Comparison of ENCODE assay signal across 8 cellular contexts in the genomic region with DNA sequence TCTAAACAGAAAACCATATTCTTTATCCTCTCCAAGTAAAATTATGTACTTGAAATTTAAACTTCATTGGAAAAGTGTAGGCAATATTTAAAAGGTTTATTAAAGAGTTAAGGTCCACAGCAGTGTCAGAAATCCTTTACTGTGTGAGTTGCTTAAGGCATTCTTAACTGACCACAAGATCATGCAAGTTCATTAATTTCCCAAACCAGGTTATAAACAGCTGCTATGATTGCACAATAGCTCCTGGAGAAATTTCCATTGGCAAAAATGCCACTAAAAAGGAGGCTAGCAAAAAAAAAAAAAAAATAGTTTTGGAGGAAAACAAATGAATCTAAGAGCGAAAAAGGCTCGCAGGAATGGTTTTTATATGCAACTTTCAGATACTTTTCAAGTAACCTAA.
DNase-seq lines count a peak whose midpoint lies in the region; ATAC-seq, FAIRE-seq and TF ChIP-seq lines count a peak whose summit lies in the region.

No MANE protein-coding gene starts in this region.

- peak overlapping the region; percentile 97 for H3K27ac Mint-ChIP-seq in activated T-cell treated with anti-CD3 and anti-CD28 coated beads, Interleukin-2, amount 50 U/mL, for 72 hours

- H4K20me1 ChIP-seq in K562 (replicated peaks; ENCODE audit: control insufficient read depth, insufficient read depth, low read length), result no peaks in the 10 kb centered on the region

- H3K4me1 ChIP-seq in K562 (replicated peaks in 1 of 2; ENCODE audit: control insufficient read depth in 2 of 2, insufficient read depth in 2 of 2, low read length in 2 of 2) (peaks cover 0 to 6% of the 10 kb centered on the region in 2 experiments; a peak in 3 of 5 replicates), upper lobe of left lung (peaks cover 69 to 82% (median 77%) of the 10 kb centered on the region in 4 donors)

- no peaks in the 10 kb centered on the region for H3K79me2 ChIP-seq in K562 (ENCODE audit: control insufficient read depth, insufficient read depth, low read length)

- in situ Hi-C loops in K562 (cut with MboI), result no loop called here

- TF ChIP-seq RAD21 in K562 (CRISPR knock-in tag; conservative IDR thresholded peaks at IDR 0.05 in 1 of 2, IDR thresholded peaks at IDR 0.05 in 1 of 2), result no peak

- CTCF ChIA-PET in K562 (lab: Yijun Ruan, JAX; ENCODE audit: low intra/inter-chr PET ratio), result no interaction called here

- TF ChIP-seq POLR2A in K562 (conservative IDR thresholded peaks at IDR 0.05) (no peak), upper lobe of left lung (IDR thresholded peaks at IDR 0.05) (no peak)

- WGBS in K562 (ENCODE audit: insufficient coverage, low coverage, missing lambda C conversion rate), result 7% methylated on average over 2 of the region's 2 CpGs
- 49 to 68% methylated on average over 2 of the region's 2 CpGs for WGBS in upper lobe of left lung, 2 donors

- H3K4me1 Mint-ChIP-seq in activated T-cell treated with anti-CD3 and anti-CD28 coated beads, Interleukin-2, amount 50 U/mL, for 72 hours (ENCODE audit: low read depth), result peaks cover 100% of the 10 kb centered on the region

- intact Hi-C loops in K562 (cut with micrococcal nuclease), result no loop called here

- TF ChIP-seq EP300 in K562 (IDR thresholded peaks at IDR 0.05; ENCODE audit: low read length), result no peak
- peak in 3 of 4 donors; percentile 18 to 56 (median 24) for TF ChIP-seq EP300 in upper lobe of left lung (IDR thresholded peaks at IDR 0.05)

- no peak overlapping the region for H3K4me2 ChIP-seq in K562 (ENCODE audit: insufficient read depth, low read length)

- H3K9me3 ChIP-seq in K562 (replicated peaks; ENCODE audit: control insufficient read depth, insufficient read depth, low read depth, low read length), result no peaks in the 10 kb centered on the region
- H3K9me3 ChIP-seq in upper lobe of left lung, result no peaks in the 10 kb centered on the region

- H3K4me3 ChIP-seq in K562, result no peak overlapping the region
- no peak overlapping the region for H3K4me3 ChIP-seq in kidney epithelial cell (ENCODE audit: low read depth, low read length)
- H3K4me3 ChIP-seq in upper lobe of left lung, result no peak overlapping the region

- H3K27ac ChIP-seq in K562 (ENCODE audit: extremely low read depth, low read depth, low read length) (no peak overlapping the region), upper lobe of left lung (peak overlapping the region; percentile 55 to 84 (median 80))

- H3K27me3 Mint-ChIP-seq in activated T-cell treated with anti-CD3 and anti-CD28 coated beads, Interleukin-2, amount 50 U/mL, for 72 hours (ENCODE audit: low read depth), result no peaks in the 10 kb centered on the region

- H3K4me3 Mint-ChIP-seq in activated T-cell treated with anti-CD3 and anti-CD28 coated beads, Interleukin-2, amount 50 U/mL, for 72 hours, result peak overlapping the region; percentile 80 to 95

- no peak overlapping the region for H3K9ac ChIP-seq in K562 (ENCODE audit: insufficient read depth in 1 of 2, low read depth in 2 of 2, low read length in 2 of 2)

- POLR2A ChIA-PET in K562 (lab: Yijun Ruan, JAX), result no interaction called here

- peaks cover 54 to 88% of the 10 kb centered on the region in 2 donors for H3K36me3 Mint-ChIP-seq in activated T-cell treated with anti-CD3 and anti-CD28 coated beads, Interleukin-2, amount 50 U/mL, for 72 hours (ENCODE audit: insufficient read depth in 2 of 2)

- DNase-seq in activated T-cell treated with anti-CD3 and anti-CD28 coated beads, Interleukin-2, amount 50 U/mL, for 72 hours, result no peak
- DNase-seq in activated T-cell treated with anti-CD3 and anti-CD28 coated beads, Interleukin-2, amount 50 U/mL, for 48 hours, result no peak
- no peak for DNase-seq in K562 (ENCODE audit: extremely low read depth in 1 of 4, low spot score in 3 of 4)
- peak; percentile 79 for DNase-seq in kidney epithelial cell (ENCODE audit: low read depth)
- no peak for DNase-seq in upper lobe of left lung
- no peak for DNase-seq in NCI-H748 treated with DMSO at 0.1 percent for 48 hours (lab: John Stamatoyannopoulos, UW)

- ATAC-seq in activated T-cell treated with anti-CD3 and anti-CD28 coated beads, Interleukin-2, amount 50 U/mL, for 72 hours (replicated peaks in 1 of 2), result no peak
- ATAC-seq in K562 (no peak), upper lobe of left lung (ENCODE audit: low FRiP score in 2 of 2) (peak in 1 of 2 donors; percentile 78), HG03442 (IDR thresholded peaks at IDR 0.05; ENCODE audit: unreplicated experiment) (no peak), HG03108 (IDR thresholded peaks at IDR 0.05; ENCODE audit: unreplicated experiment) (no peak)

- H3K9me1 ChIP-seq in K562 (ENCODE audit: control insufficient read depth, insufficient read depth, low read length), result no peaks in the 10 kb centered on the region

- no peak overlapping the region for H2AFZ ChIP-seq in K562 (ENCODE audit: low read depth, low read length)

- TF ChIP-seq CTCF in K562 (IDR thresholded peaks at IDR 0.05 in 2 of 3, conservative IDR thresholded peaks at IDR 0.05 in 1 of 3; ENCODE audit: insufficient read depth in 2 of 3, low read depth in 1 of 3, low read length in 3 of 3) (no peak), kidney epithelial cell (IDR thresholded peaks at IDR 0.05; ENCODE audit: insufficient read depth, low read length, poor library complexity, severe bottlenecking) (no peak), upper lobe of left lung (IDR thresholded peaks at IDR 0.05) (no peak)

- FAIRE-seq in K562 (lab: Jason Lieb, UNC), result no peak

- no peaks in the 10 kb centered on the region for H3K9me3 Mint-ChIP-seq in activated T-cell treated with anti-CD3 and anti-CD28 coated beads, Interleukin-2, amount 50 U/mL, for 72 hours

- no peaks in the 10 kb centered on the region for H3K36me3 ChIP-seq in K562 (ENCODE audit: control insufficient read depth, insufficient read depth, low read length)
- H3K36me3 ChIP-seq in kidney epithelial cell (ENCODE audit: control insufficient read depth, insufficient read depth, low read length), result peaks cover 1% of the 10 kb centered on the region
- H3K36me3 ChIP-seq in upper lobe of left lung, result peaks cover 5 to 72% (median 24%) of the 10 kb centered on the region in 4 donors

- no TSS peak for BruUV-seq in K562 (replicated peaks; lab: Mats Ljungman, UMichigan)

- H3K27me3 ChIP-seq in K562 (ENCODE audit: control insufficient read depth in 2 of 2, insufficient read depth in 2 of 2, low read length in 2 of 2), result peaks cover 0 to 4% of the 10 kb centered on the region in 2 experiments; a peak in 1 of 5 replicates
- no peaks in the 10 kb centered on the region for H3K27me3 ChIP-seq in kidney epithelial cell (ENCODE audit: control insufficient read depth, insufficient read depth, low read length)
- no peaks in the 10 kb centered on the region for H3K27me3 ChIP-seq in upper lobe of left lung

TF ChIP-seq in K562, 482 proteins besides CTCF, POLR2A, EP300 and RAD21:
- TF ChIP-seq HDAC3 (IDR thresholded peaks at IDR 0.05; ENCODE audit: borderline replicate concordance, partially characterized antibody), result no peak
- TF ChIP-seq ZNF316 (IDR thresholded peaks at IDR 0.05), result no peak
- no peak for TF ChIP-seq PHF20 (IDR thresholded peaks at IDR 0.05; ENCODE audit: partially characterized antibody)
- no peak for TF ChIP-seq HNRNPUL1 (IDR thresholded peaks at IDR 0.05; ENCODE audit: low read length)
- TF ChIP-seq ADNP (tag; IDR thresholded peaks at IDR 0.05), result no peak
- no peak for TF ChIP-seq SIX5 (IDR thresholded peaks at IDR 0.05; ENCODE audit: borderline replicate concordance in 1 of 2, insufficient read depth in 1 of 2, low read depth in 1 of 2, low read length in 2 of 2)
- TF ChIP-seq, protein P1, sequence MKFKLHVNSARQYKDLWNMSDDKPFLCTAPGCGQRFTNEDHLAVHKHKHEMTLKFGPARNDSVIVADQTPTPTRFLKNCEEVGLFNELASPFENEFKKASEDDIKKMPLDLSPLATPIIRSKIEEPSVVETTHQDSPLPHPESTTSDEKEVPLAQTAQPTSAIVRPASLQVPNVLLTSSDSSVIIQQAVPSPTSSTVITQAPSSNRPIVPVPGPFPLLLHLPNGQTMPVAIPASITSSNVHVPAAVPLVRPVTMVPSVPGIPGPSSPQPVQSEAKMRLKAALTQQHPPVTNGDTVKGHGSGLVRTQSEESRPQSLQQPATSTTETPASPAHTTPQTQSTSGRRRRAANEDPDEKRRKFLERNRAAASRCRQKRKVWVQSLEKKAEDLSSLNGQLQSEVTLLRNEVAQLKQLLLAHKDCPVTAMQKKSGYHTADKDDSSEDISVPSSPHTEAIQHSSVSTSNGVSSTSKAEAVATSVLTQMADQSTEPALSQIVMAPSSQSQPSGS (CRISPR knock-in tag; IDR thresholded peaks at IDR 0.05), result no peak
- TF ChIP-seq RNF2 (IDR thresholded peaks at IDR 0.05), result no peak
- no peak for TF ChIP-seq GABPA (tag; conservative IDR thresholded peaks at IDR 0.05; ENCODE audit: low read depth)
- TF ChIP-seq, protein P2, sequence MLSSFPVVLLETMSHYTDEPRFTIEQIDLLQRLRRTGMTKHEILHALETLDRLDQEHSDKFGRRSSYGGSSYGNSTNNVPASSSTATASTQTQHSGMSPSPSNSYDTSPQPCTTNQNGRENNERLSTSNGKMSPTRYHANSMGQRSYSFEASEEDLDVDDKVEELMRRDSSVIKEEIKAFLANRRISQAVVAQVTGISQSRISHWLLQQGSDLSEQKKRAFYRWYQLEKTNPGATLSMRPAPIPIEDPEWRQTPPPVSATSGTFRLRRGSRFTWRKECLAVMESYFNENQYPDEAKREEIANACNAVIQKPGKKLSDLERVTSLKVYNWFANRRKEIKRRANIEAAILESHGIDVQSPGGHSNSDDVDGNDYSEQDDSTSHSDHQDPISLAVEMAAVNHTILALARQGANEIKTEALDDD (IDR thresholded peaks at IDR 0.05), result no peak
- TF ChIP-seq CEBPG (CRISPR knock-in tag; IDR thresholded peaks at IDR 0.05), result no peak
- peak; percentile 64 to 97 for TF ChIP-seq CEBPG (tag; conservative IDR thresholded peaks at IDR 0.05 in 1 of 2, IDR thresholded peaks at IDR 0.05 in 1 of 2)
- peak; percentile 64 for TF ChIP-seq CEBPB (tag; IDR thresholded peaks at IDR 0.05)
